Comparison of ENCODE assay signal across 19 cellular contexts in the genomic region with DNA sequence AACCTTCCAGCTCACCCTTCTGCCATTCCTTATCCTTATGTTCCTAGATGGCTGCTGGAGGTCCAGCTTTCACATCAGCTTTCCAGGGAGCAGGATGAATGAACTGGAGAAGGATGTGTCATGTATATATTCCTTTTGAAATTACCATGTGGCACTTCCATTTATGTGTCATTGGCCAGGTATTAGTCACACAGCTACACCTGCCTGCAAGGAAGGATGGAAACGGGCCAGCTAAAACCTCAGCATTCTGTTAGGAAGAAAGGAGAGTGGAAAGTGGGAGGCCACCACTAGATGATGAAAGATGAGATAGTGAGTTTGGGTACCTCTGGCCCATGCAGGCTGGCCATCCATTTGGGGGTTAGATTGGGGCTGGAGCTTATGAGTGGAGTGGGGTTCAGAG.
DNase-seq lines count a peak whose midpoint lies in the region; ATAC-seq and TF ChIP-seq lines count a peak whose summit lies in the region.
"Had no signal": no experiment of that assay in that cellular context is flagged by ENCODE, and none has a peak within 500 bp of the region (broad histone marks: within the 10 kb centered on the region; RNA-seq: fewer than 3 reads in every experiment).

No MANE protein-coding gene starts in this region.

- CTCF ChIA-PET in Caco-2 (lab: Charles Lee) (interaction anchor here (0.9 kb wide), 1 partner anchor 29 kb away, joined by 4 read pairs; no protein-coding TSS in a partner anchor), HCT116 (lab: Charles Lee) (interaction anchor here (1.3 kb wide), 1 partner anchor 76 kb away, joined by 3 read pairs; no protein-coding TSS in a partner anchor)

- BruUV-seq in Caco-2 (replicated peaks; lab: Mats Ljungman, UMichigan) (no TSS peak), HCT116 (replicated peaks; lab: Mats Ljungman, UMichigan) (no TSS peak)

- H3K4me2 ChIP-seq in HCT116 (ENCODE audit: low read length), result peak overlapping the region; percentile 29
- H3K4me2 ChIP-seq in hepatocyte, result no peak overlapping the region

- peaks cover 20% of the 10 kb centered on the region for H3K4me1 ChIP-seq in Caco-2
- peaks cover 18 to 25% of the 10 kb centered on the region in 2 experiments for H3K4me1 ChIP-seq in HCT116 (ENCODE audit: control insufficient read depth in 1 of 2, insufficient read depth in 2 of 2, low read length in 2 of 2)
- peaks cover 50% of the 10 kb centered on the region for H3K4me1 ChIP-seq in hepatocyte (ENCODE audit: insufficient read depth)
- peaks cover 0 to 52% (median 20%) of the 10 kb centered on the region in 3 donors for H3K4me1 ChIP-seq in gastroesophageal sphincter

- H3K4me3 ChIP-seq in Caco-2 (ENCODE audit: low read depth, low read length), result no peak overlapping the region
- H3K4me3 ChIP-seq in HCT116 (replicated peaks in 1 of 2; ENCODE audit: low read depth in 1 of 2, low read length in 2 of 2), result no peak overlapping the region
- H3K4me3 ChIP-seq in hepatocyte, result no peak overlapping the region
- H3K4me3 ChIP-seq in gastroesophageal sphincter, result no peak overlapping the region
- H3K4me3 ChIP-seq: MG63, skin epidermis, vagina had no signal

- TF ChIP-seq POLR2A in HCT116 (IDR thresholded peaks at IDR 0.05; ENCODE audit: borderline replicate concordance, extremely low read depth, insufficient read depth, insufficient read length) (no peak), gastroesophageal sphincter (IDR thresholded peaks at IDR 0.05) (no peak)

- H3K27ac ChIP-seq in HCT116 (ENCODE audit: low read depth, low read length) (no peak overlapping the region), hepatocyte (peak overlapping the region; percentile 68), gastroesophageal sphincter (no peak overlapping the region)
- H3K27ac ChIP-seq: skin epidermis, vagina had no signal

- POLR2A ChIA-PET in Caco-2 (lab: Charles Lee) (interaction anchor here (0.6 kb wide), 1 partner anchor 23 kb away, joined by 3 read pairs; no protein-coding TSS in a partner anchor), HCT116 (lab: Charles Lee) (no interaction called here)

- ATAC-seq in HCT116 (peak; percentile 73), gastroesophageal sphincter (no peak), GM19395 (IDR thresholded peaks at IDR 0.05; ENCODE audit: unreplicated experiment) (no peak)
- ATAC-seq in activated T-helper 17 cell treated with anti-CD3 and anti-CD28 coated beads, Interleukin-2, amount 50 U/mL, for 72 hours (replicated peaks), result peak; percentile 68
- no peak for ATAC-seq in stimulated activated memory B cell treated with anti-CD40 and anti-IgM and Interleukin-4, amounts not matched to agents 10 μg/mL and 1 μg/mL and 100 μg/mL, for 72 hours
- ATAC-seq: left colon had no signal

- no peak overlapping the region for H3K4me3 Mint-ChIP-seq in Caco-2 (ENCODE audit: unreplicated experiment)
- no peak overlapping the region for H3K4me3 Mint-ChIP-seq in activated T-helper 17 cell treated with anti-CD3 and anti-CD28 coated beads, Interleukin-2, amount 50 U/mL, for 72 hours
- H3K4me3 Mint-ChIP-seq in stimulated activated memory B cell treated with anti-CD40 and anti-IgM and Interleukin-4, amounts not matched to agents 10 μg/mL and 1 μg/mL and 100 μg/mL, for 72 hours, result no peak overlapping the region
- H3K4me3 Mint-ChIP-seq: activated naive CD4-positive, alpha-beta T cell treated with anti-CD3 and anti-CD28 coated beads, Interleukin-2, amount 50 U/mL, for 24 hours; IgD-negative memory B cell; memory B cell had no signal

- no peak overlapping the region for H3K9ac ChIP-seq in HCT116 (ENCODE audit: low read length)

- H2AFZ ChIP-seq in HCT116 (ENCODE audit: low read depth, low read length, poor library complexity, severe bottlenecking) (no peak overlapping the region), hepatocyte (no peak overlapping the region)

- RAD21 ChIA-PET in HCT116 (lab: Charles Lee; ENCODE audit: low non-redundant PET in 1 of 2, low total read pairs in 2 of 2, uncharacterized antibody in 2 of 2, unreplicated experiment in 2 of 2), result no interaction called here

- H3K36me3 ChIP-seq in Caco-2 (ENCODE audit: control insufficient read depth, insufficient read depth, low read length), result no peaks in the 10 kb centered on the region
- no peaks in the 10 kb centered on the region for H3K36me3 ChIP-seq in HCT116 (ENCODE audit: control insufficient read depth in 1 of 2, insufficient read depth in 2 of 2, low read length in 2 of 2)
- no peaks in the 10 kb centered on the region for H3K36me3 ChIP-seq in hepatocyte (replicated peaks; ENCODE audit: insufficient read depth, low read depth)
- no peaks in the 10 kb centered on the region for H3K36me3 ChIP-seq in gastroesophageal sphincter
- H3K36me3 ChIP-seq: MG63, vagina had no signal

- H3K79me2 ChIP-seq in HCT116 (ENCODE audit: insufficient read depth, low read length) (no peaks in the 10 kb centered on the region), hepatocyte (peaks cover 83% of the 10 kb centered on the region)

- peaks cover 32% of the 10 kb centered on the region for H3K4me1 Mint-ChIP-seq in Caco-2 (ENCODE audit: low read depth, unreplicated experiment)
- H3K4me1 Mint-ChIP-seq in activated T-helper 17 cell treated with anti-CD3 and anti-CD28 coated beads, Interleukin-2, amount 50 U/mL, for 72 hours, result peaks cover 34% of the 10 kb centered on the region
- H3K4me1 Mint-ChIP-seq in stimulated activated memory B cell treated with anti-CD40 and anti-IgM and Interleukin-4, amounts not matched to agents 10 μg/mL and 1 μg/mL and 100 μg/mL, for 72 hours, result peaks cover 39% of the 10 kb centered on the region

- intact Hi-C loops in Caco-2 (cut with micrococcal nuclease; ENCODE audit: unreplicated experiment) (loop anchor here (2.0 kb wide), 1 partner anchor 17 kb away; no protein-coding TSS in a partner anchor), HCT116 (cut with micrococcal nuclease) (no loop called here)

- H3K9me2 ChIP-seq in HCT116 (ENCODE audit: insufficient read depth), result no peaks in the 10 kb centered on the region
- H3K9me2 ChIP-seq in hepatocyte (replicated peaks; ENCODE audit: insufficient read depth), result no peaks in the 10 kb centered on the region

- no peak for TF ChIP-seq EP300 in gastroesophageal sphincter (IDR thresholded peaks at IDR 0.05)

- peak overlapping the region; percentile 8 for H3K27ac Mint-ChIP-seq in Caco-2 (ENCODE audit: unreplicated experiment)
- peak overlapping the region; percentile 67 for H3K27ac Mint-ChIP-seq in activated T-helper 17 cell treated with anti-CD3 and anti-CD28 coated beads, Interleukin-2, amount 50 U/mL, for 72 hours
- H3K27ac Mint-ChIP-seq in stimulated activated memory B cell treated with anti-CD40 and anti-IgM and Interleukin-4, amounts not matched to agents 10 μg/mL and 1 μg/mL and 100 μg/mL, for 72 hours, result no peak overlapping the region
- H3K27ac Mint-ChIP-seq: activated naive CD4-positive, alpha-beta T cell treated with anti-CD3 and anti-CD28 coated beads, Interleukin-2, amount 50 U/mL, for 24 hours; memory B cell had no signal

- H4K20me1 ChIP-seq in HCT116 (ENCODE audit: insufficient read depth), result no peaks in the 10 kb centered on the region; the same call in 1 of the 2 replicates
- no peaks in the 10 kb centered on the region for H4K20me1 ChIP-seq in hepatocyte (ENCODE audit: insufficient read depth, poor library complexity, severe bottlenecking)

- WGBS in hepatocyte (ENCODE audit: low lambda C conversion rate, missing lambda C conversion rate), result 95% methylated on average over 1 of the region's 1 CpG
- 100% methylated on average over 1 of the region's 1 CpG; no CpG with 5 or more reads in 1 of the 2 donors for whole genome bisulfite sequencing in gastroesophageal sphincter (ENCODE audit: low coverage in 1 of 2), 2 donors

- TF ChIP-seq RAD21 in HCT116 (IDR thresholded peaks at IDR 0.05; ENCODE audit: low read depth), result no peak

- DNase-seq in Caco-2 (no peak), HCT116 (ENCODE audit: low read depth, low spot score) (peak; percentile 36), hepatocyte (ENCODE audit: low spot score) (no peak)
- DNase-seq: CD4-positive, CD25-positive, alpha-beta regulatory T cell; left colon; MG63; NCI-H2081 treated with DMSO at 0.1 percent for 48 hours; SIG-M5; stimulated activated CD4-positive, alpha-beta T cell treated with anti-CD3 and anti-CD28 coated beads, Interleukin-1b, Interleukin-23, amount 100 ng/mL, for 48 hours; SW 1271 had no signal

- H3K27me3 Mint-ChIP-seq in Caco-2 (ENCODE audit: insufficient read depth, unreplicated experiment), result no peaks in the 10 kb centered on the region
- H3K27me3 Mint-ChIP-seq in activated T-helper 17 cell treated with anti-CD3 and anti-CD28 coated beads, Interleukin-2, amount 50 U/mL, for 72 hours, result no peaks in the 10 kb centered on the region
- no peaks in the 10 kb centered on the region for H3K27me3 Mint-ChIP-seq in stimulated activated memory B cell treated with anti-CD40 and anti-IgM and Interleukin-4, amounts not matched to agents 10 μg/mL and 1 μg/mL and 100 μg/mL, for 72 hours
- H3K27me3 Mint-ChIP-seq: activated naive CD4-positive, alpha-beta T cell treated with anti-CD3 and anti-CD28 coated beads, Interleukin-2, amount 50 U/mL, for 24 hours; CD4-positive, CD25-positive, alpha-beta regulatory T cell; IgD-negative memory B cell; memory B cell had no signal

- no peaks in the 10 kb centered on the region for H3K9me3 ChIP-seq in Caco-2
- no peaks in the 10 kb centered on the region for H3K9me3 ChIP-seq in HCT116 (ENCODE audit: control insufficient read depth in 1 of 2, insufficient read depth in 1 of 2, low read depth in 1 of 2, low read length in 2 of 2)
- H3K9me3 ChIP-seq in hepatocyte (ENCODE audit: low read depth), result no peaks in the 10 kb centered on the region
- no peaks in the 10 kb centered on the region for H3K9me3 ChIP-seq in gastroesophageal sphincter
- H3K9me3 ChIP-seq: MG63, vagina had no signal

- no peaks in the 10 kb centered on the region for H3K27me3 ChIP-seq in Caco-2 (replicated peaks; ENCODE audit: control insufficient read depth, insufficient read depth, low read length)
- no peaks in the 10 kb centered on the region for H3K27me3 ChIP-seq in HCT116 (ENCODE audit: insufficient read depth, low read length)
- H3K27me3 ChIP-seq in hepatocyte, result no peaks in the 10 kb centered on the region
- no peaks in the 10 kb centered on the region for H3K27me3 ChIP-seq in gastroesophageal sphincter
- H3K27me3 ChIP-seq: MG63, vagina had no signal

- TF ChIP-seq CTCF in Caco-2 (IDR thresholded peaks at IDR 0.05; ENCODE audit: insufficient read depth in 1 of 2, low read depth in 1 of 2, low read length in 1 of 2, severe bottlenecking in 1 of 2, unreplicated experiment in 1 of 2) (no peak), HCT116 (IDR thresholded peaks at IDR 0.05 in 2 of 3, conservative IDR thresholded peaks at IDR 0.05 in 1 of 3; ENCODE audit: borderline replicate concordance in 1 of 3, insufficient read depth in 1 of 3, low read depth in 2 of 3, low read length in 2 of 3) (no peak), hepatocyte (IDR thresholded peaks at IDR 0.05; ENCODE audit: poor library complexity) (no peak), gastroesophageal sphincter (IDR thresholded peaks at IDR 0.05) (no peak)

- H3K36me3 Mint-ChIP-seq in Caco-2 (ENCODE audit: insufficient read depth, unreplicated experiment), result no peaks in the 10 kb centered on the region
- H3K36me3 Mint-ChIP-seq in activated T-helper 17 cell treated with anti-CD3 and anti-CD28 coated beads, Interleukin-2, amount 50 U/mL, for 72 hours (ENCODE audit: low read depth), result no peaks in the 10 kb centered on the region
- no peaks in the 10 kb centered on the region for H3K36me3 Mint-ChIP-seq in stimulated activated memory B cell treated with anti-CD40 and anti-IgM and Interleukin-4, amounts not matched to agents 10 μg/mL and 1 μg/mL and 100 μg/mL, for 72 hours
- H3K36me3 Mint-ChIP-seq: activated naive CD4-positive, alpha-beta T cell treated with anti-CD3 and anti-CD28 coated beads, Interleukin-2, amount 50 U/mL, for 24 hours; CD4-positive, CD25-positive, alpha-beta regulatory T cell; memory B cell had no signal

- no peaks in the 10 kb centered on the region for H3K9me3 Mint-ChIP-seq in Caco-2 (ENCODE audit: unreplicated experiment)
- H3K9me3 Mint-ChIP-seq in activated T-helper 17 cell treated with anti-CD3 and anti-CD28 coated beads, Interleukin-2, amount 50 U/mL, for 72 hours, result no peaks in the 10 kb centered on the region
- no peaks in the 10 kb centered on the region for H3K9me3 Mint-ChIP-seq in stimulated activated memory B cell treated with anti-CD40 and anti-IgM and Interleukin-4, amounts not matched to agents 10 μg/mL and 1 μg/mL and 100 μg/mL, for 72 hours
- H3K9me3 Mint-ChIP-seq: activated naive CD4-positive, alpha-beta T cell treated with anti-CD3 and anti-CD28 coated beads, Interleukin-2, amount 50 U/mL, for 24 hours; CD4-positive, CD25-positive, alpha-beta regulatory T cell; IgD-negative memory B cell; memory B cell had no signal

Comparison
In these comparisons a context has a peak if more than half of its experiments do, and no peak if none do; other contexts are left out.
1. ATAC-seq: peak in HCT116 (single experiment) and activated T-helper 17 cell treated with anti-CD3 and anti-CD28 coated beads, Interleukin-2, amount 50 U/mL, for 72 hours (single experiment); none in gastroesophageal sphincter (single experiment), GM19395 (single experiment) and stimulated activated memory B cell treated with anti-CD40 and anti-IgM and Interleukin-4, amounts not matched to agents 10 μg/mL and 1 μg/mL and 100 μg/mL, for 72 hours (single experiment).